ENCODE assay signal across 26 cellular contexts in genomic region chr10:47243356-47243755, GRCh38. TPM values are rescaled to one million over a fixed set of nuclear protein-coding genes. Genes with fewer than 3 reads are reported as not detected.
"Had no signal": no experiment of that assay in that cellular context is flagged by ENCODE, and none has a peak within 500 bp of the region (broad histone marks: within the 10 kb centered on the region; RNA-seq: fewer than 3 reads in every experiment).

No MANE protein-coding gene starts in this region.

- H3K9me3 ChIP-seq: left ventricle myocardium inferior, lower lobe of right lung, neutrophil, right lobe of liver, thoracic aorta, tibial nerve, upper lobe of right lung, uterus had no signal

- H3K4me1 ChIP-seq: left ventricle myocardium inferior, parathyroid adenoma, right lobe of liver, upper lobe of right lung, uterus had no signal

- H3K4me3 ChIP-seq: coronary artery, left ventricle myocardium inferior, lower lobe of right lung, right lobe of liver, smooth muscle cell, thoracic aorta, tibial nerve, upper lobe of right lung, uterus had no signal

- H3K36me3 ChIP-seq: left ventricle myocardium inferior, lower lobe of right lung, neutrophil, right lobe of liver, thoracic aorta, tibial nerve, upper lobe of right lung, uterus had no signal

- DNase-seq: dermis blood vessel endothelial cell; effector memory CD8-positive, alpha-beta T cell; hypothalamus; immature natural killer cell; kidney glomerular epithelial cell; left colon; left ventricle myocardium inferior; lower lobe of right lung; natural killer cell; stimulated activated CD4-positive, alpha-beta T cell treated with anti-CD3 and anti-CD28 coated beads, Interleukin-2, amount 100 ng/mL, for 24 hours; stimulated activated CD4-positive, alpha-beta T cell treated with anti-CD3 and anti-CD28 coated beads, Interleukin-4, amount 100 ng/mL, for 24 hours; stimulated activated naive CD4-positive, alpha-beta T cell treated with Interleukin-2 at 50 U/mL for 16 hours; substantia nigra; upper lobe of right lung had no signal

- ATAC-seq: effector memory CD8-positive, alpha-beta T cell; left colon; lower lobe of right lung; right lobe of liver; stimulated activated effector memory CD8-positive, alpha-beta T cell treated with anti-CD3 and anti-CD28 coated beads, Interleukin-12 subunit alpha, Interleukin-12 subunit beta, amount 100 ng/mL, for 72 hours; upper lobe of right lung had no signal

- H3K27me3 ChIP-seq: neutrophil, right lobe of liver, tibial nerve, upper lobe of right lung, uterus had no signal

- H3K27ac ChIP-seq: coronary artery, left ventricle myocardium inferior, lower lobe of right lung, neutrophil, parathyroid adenoma, right lobe of liver, thoracic aorta, upper lobe of right lung, uterus had no signal

RNA-seq across cellular contexts. Expression of gene GDF10, which starts 56.6 kb away (rescaled TPM):
- total RNA-seq: dermis blood vessel endothelial cell, fibroblast of villous mesenchyme, mononuclear cell, natural killer cell, progenitor cell of endocrine pancreas, right lobe of liver had no signal
- polyA plus RNA-seq: immature natural killer cell had no signal
